ENCODE assay signal across 19 cellular contexts in the genomic region with DNA sequence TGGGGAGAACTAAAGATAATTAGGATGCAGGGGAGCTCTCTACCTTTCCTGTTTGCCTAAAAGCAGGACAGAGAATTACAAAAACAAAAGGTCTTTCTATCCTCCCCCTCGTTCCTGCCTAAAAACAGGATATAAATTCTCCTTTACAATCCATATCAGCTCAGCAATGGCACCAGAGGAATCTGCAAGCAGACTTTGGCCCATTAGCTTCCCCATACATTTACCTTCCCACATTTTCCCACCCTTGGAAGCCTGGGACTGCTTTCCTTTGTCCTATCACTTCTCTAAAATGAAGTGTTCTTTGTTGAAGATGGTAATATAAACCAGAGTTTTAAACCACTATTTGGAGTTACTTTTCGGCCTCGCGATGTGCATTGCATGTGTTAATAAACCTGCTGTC. TPM values are rescaled to one million over a fixed set of nuclear protein-coding genes. Genes with fewer than 3 reads are reported as not detected.
DNase-seq lines count a peak whose midpoint lies in the region; ATAC-seq and TF ChIP-seq lines count a peak whose summit lies in the region.
"Had no signal": no experiment of that assay in that cellular context is flagged by ENCODE, and none has a peak within 500 bp of the region (broad histone marks: within the 10 kb centered on the region; RNA-seq: fewer than 3 reads in every experiment).

No MANE protein-coding gene starts in this region.

- H3K4me3 ChIP-seq in HEK293 (ENCODE audit: low read depth, low read length) (no peak overlapping the region), prostate gland (no peak overlapping the region)
- H3K4me3 ChIP-seq: GM12878, GM23248 had no signal

- intact Hi-C loops in left colon (cut with DNase I, micrococcal nuclease) (no loop called here), prostate gland (cut with DNase I) (no loop called here)
- intact Hi-C loops in activated CD8-positive, alpha-beta T cell treated with anti-CD3 and anti-CD28 coated beads for 36 hours (cut with micrococcal nuclease), result no loop called here

- H3K4me1 ChIP-seq in HEK293 (ENCODE audit: control insufficient read depth, insufficient read depth, low read length), result peaks cover 10% of the 10 kb centered on the region
- H3K4me1 ChIP-seq in prostate gland (replicated peaks), result no peaks in the 10 kb centered on the region

- DNase-seq in caudate nucleus (lab: John Stamatoyannopoulos, UW), result no peak
- no peak for DNase-seq in left colon
- no peak for DNase-seq in substantia nigra (lab: John Stamatoyannopoulos, UW)
- no peak for DNase-seq in activated CD8-positive, alpha-beta T cell treated with anti-CD3 and anti-CD28 coated beads for 36 hours
- no peak for DNase-seq in prostate gland (ENCODE audit: low spot score)
- DNase-seq: ACHN; Calu3; CD4-positive, CD25-positive, alpha-beta regulatory T cell; DMS79; GM23248; Kasumi-1; NCI-H1105 treated with DMSO at 0.1 percent for 48 hours; NCI-H187 treated with DMSO at 0.1 percent for 48 hours; NCI-H2171 treated with DMSO at 0.1 percent for 48 hours; NCI-H82; SHP77 had no signal

- no peaks in the 10 kb centered on the region for H3K4me1 Mint-ChIP-seq in activated CD8-positive, alpha-beta T cell treated with anti-CD3 and anti-CD28 coated beads for 36 hours (ENCODE audit: low read depth)
- H3K4me1 Mint-ChIP-seq: CD4-positive, CD25-positive, alpha-beta regulatory T cell had no signal

- no peak overlapping the region for H3K27ac ChIP-seq in HEK293 (ENCODE audit: extremely low read depth, low read depth, low read length)
- peak overlapping the region; percentile 27 for H3K27ac ChIP-seq in caudate nucleus (ENCODE audit: low read depth, low read length)
- H3K27ac ChIP-seq in substantia nigra (ENCODE audit: low read depth, low read length, poor library complexity, severe bottlenecking), result peak overlapping the region; percentile 69
- H3K27ac ChIP-seq in prostate gland, result no peak overlapping the region
- H3K27ac ChIP-seq: GM23248 had no signal

- H3K27me3 Mint-ChIP-seq in activated CD8-positive, alpha-beta T cell treated with anti-CD3 and anti-CD28 coated beads for 36 hours, result peaks cover 1% of the 10 kb centered on the region
- H3K27me3 Mint-ChIP-seq: CD4-positive, CD25-positive, alpha-beta regulatory T cell had no signal

- no peaks in the 10 kb centered on the region for H3K9me3 Mint-ChIP-seq in activated CD8-positive, alpha-beta T cell treated with anti-CD3 and anti-CD28 coated beads for 36 hours

- no peaks in the 10 kb centered on the region for H3K27me3 ChIP-seq in prostate gland (replicated peaks; ENCODE audit: insufficient read depth)

- ATAC-seq in left colon (peak; percentile 62), GM21825 (IDR thresholded peaks at IDR 0.05; ENCODE audit: unreplicated experiment) (no peak)
- ATAC-seq in activated CD8-positive, alpha-beta T cell treated with anti-CD3 and anti-CD28 coated beads for 36 hours, result no peak
- ATAC-seq: GM12878 had no signal

- WGBS in prostate gland, result 82% methylated on average over 4 of the region's 4 CpGs

- TF ChIP-seq CTCF in HEK293 (tag by site-specific recombination; IDR thresholded peaks at IDR 0.05) (no peak), prostate gland (IDR thresholded peaks at IDR 0.05) (no peak)
- TF ChIP-seq CTCF in activated CD8-positive, alpha-beta T cell treated with anti-CD3 and anti-CD28 coated beads for 36 hours (IDR thresholded peaks at IDR 0.05), result no peak

- H3K36me3 ChIP-seq in HEK293 (ENCODE audit: control insufficient read depth in 2 of 2, insufficient read depth in 1 of 2, low read length in 2 of 2) (no peaks in the 10 kb centered on the region), prostate gland (no peaks in the 10 kb centered on the region)

- POLR2A ChIA-PET in HEK293 (lab: Yijun Ruan, JAX), result interaction anchor here (0.6 kb wide), 1 partner anchor 1341 kb away, joined by 3 read pairs; no protein-coding TSS in a partner anchor
- POLR2A ChIA-PET in activated CD8-positive, alpha-beta T cell treated with anti-CD3 and anti-CD28 coated beads for 36 hours (lab: Charles Lee), result no interaction called here

- CTCF ChIA-PET in HEK293 (lab: Yijun Ruan, JAX), result interaction anchor here (0.6 kb wide), 1 partner anchor 173 kb away, joined by 3 read pairs; no protein-coding TSS in a partner anchor
- CTCF ChIA-PET in activated CD8-positive, alpha-beta T cell treated with anti-CD3 and anti-CD28 coated beads for 36 hours (lab: Charles Lee), result no interaction called here

- H3K4me3 Mint-ChIP-seq in activated CD8-positive, alpha-beta T cell treated with anti-CD3 and anti-CD28 coated beads for 36 hours, result no peak overlapping the region
- H3K4me3 Mint-ChIP-seq: CD4-positive, CD25-positive, alpha-beta regulatory T cell had no signal

- TF ChIP-seq POLR2A in prostate gland (IDR thresholded peaks at IDR 0.05), result no peak

- H3K9me3 ChIP-seq in HEK293 (ENCODE audit: control insufficient read depth, insufficient read depth, low read depth, low read length) (no peaks in the 10 kb centered on the region), prostate gland (no peaks in the 10 kb centered on the region)

- H3K27ac Mint-ChIP-seq in activated CD8-positive, alpha-beta T cell treated with anti-CD3 and anti-CD28 coated beads for 36 hours, result no peak overlapping the region
- H3K27ac Mint-ChIP-seq: CD4-positive, CD25-positive, alpha-beta regulatory T cell had no signal

- H3K36me3 Mint-ChIP-seq in activated CD8-positive, alpha-beta T cell treated with anti-CD3 and anti-CD28 coated beads for 36 hours (ENCODE audit: low read depth), result no peaks in the 10 kb centered on the region
- H3K36me3 Mint-ChIP-seq: CD4-positive, CD25-positive, alpha-beta regulatory T cell had no signal

TF ChIP-seq in HEK293, 187 proteins besides CTCF, POLR2A, EP300 and RAD21:
- TF ChIP-seq, protein P1, sequence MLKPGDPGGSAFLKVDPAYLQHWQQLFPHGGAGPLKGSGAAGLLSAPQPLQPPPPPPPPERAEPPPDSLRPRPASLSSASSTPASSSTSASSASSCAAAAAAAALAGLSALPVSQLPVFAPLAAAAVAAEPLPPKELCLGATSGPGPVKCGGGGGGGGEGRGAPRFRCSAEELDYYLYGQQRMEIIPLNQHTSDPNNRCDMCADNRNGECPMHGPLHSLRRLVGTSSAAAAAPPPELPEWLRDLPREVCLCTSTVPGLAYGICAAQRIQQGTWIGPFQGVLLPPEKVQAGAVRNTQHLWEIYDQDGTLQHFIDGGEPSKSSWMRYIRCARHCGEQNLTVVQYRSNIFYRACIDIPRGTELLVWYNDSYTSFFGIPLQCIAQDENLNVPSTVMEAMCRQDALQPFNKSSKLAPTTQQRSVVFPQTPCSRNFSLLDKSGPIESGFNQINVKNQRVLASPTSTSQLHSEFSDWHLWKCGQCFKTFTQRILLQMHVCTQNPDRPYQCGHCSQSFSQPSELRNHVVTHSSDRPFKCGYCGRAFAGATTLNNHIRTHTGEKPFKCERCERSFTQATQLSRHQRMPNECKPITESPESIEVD (tag by site-specific recombination; IDR thresholded peaks at IDR 0.05), result no peak
- TF ChIP-seq ZNF600 (tag by site-specific recombination; IDR thresholded peaks at IDR 0.05) (peak; percentile 48; the same call in 1 of the 2 replicates), PRDM1 (tag by site-specific recombination; IDR thresholded peaks at IDR 0.05) (no peak; the same call in 1 of the 2 replicates)

RNA-seq across cellular contexts. Expression of a gene that starts 15.5 kb away (rescaled TPM):
- total RNA-seq in left colon, result 10 to 100 TPM; 33.6 to 34.1 TPM
- not detected for total RNA-seq in activated CD8-positive, alpha-beta T cell treated with anti-CD3 and anti-CD28 coated beads for 36 hours
- total RNA-seq in prostate gland, result 10 to 100 TPM; 19.7 to 45.8 TPM

Comparison
In these comparisons a context has a peak if more than half of its experiments do, and no peak if none do; other contexts are left out.
1. H3K27ac ChIP-seq: peak in caudate nucleus (single experiment) and substantia nigra (single experiment); none in HEK293 (single experiment) and prostate gland (0 of 2).
2. RNA of a gene that starts 15.5 kb away (total RNA-seq): 19.7 to 45.8 TPM in prostate gland and 33.6 to 34.1 TPM in left colon; not detected in activated CD8-positive, alpha-beta T cell treated with anti-CD3 and anti-CD28 coated beads for 36 hours; every median in the first group is over 10 times any median in the second.